1 cellular context compared by ENCODE assay signal in the genomic region with DNA sequence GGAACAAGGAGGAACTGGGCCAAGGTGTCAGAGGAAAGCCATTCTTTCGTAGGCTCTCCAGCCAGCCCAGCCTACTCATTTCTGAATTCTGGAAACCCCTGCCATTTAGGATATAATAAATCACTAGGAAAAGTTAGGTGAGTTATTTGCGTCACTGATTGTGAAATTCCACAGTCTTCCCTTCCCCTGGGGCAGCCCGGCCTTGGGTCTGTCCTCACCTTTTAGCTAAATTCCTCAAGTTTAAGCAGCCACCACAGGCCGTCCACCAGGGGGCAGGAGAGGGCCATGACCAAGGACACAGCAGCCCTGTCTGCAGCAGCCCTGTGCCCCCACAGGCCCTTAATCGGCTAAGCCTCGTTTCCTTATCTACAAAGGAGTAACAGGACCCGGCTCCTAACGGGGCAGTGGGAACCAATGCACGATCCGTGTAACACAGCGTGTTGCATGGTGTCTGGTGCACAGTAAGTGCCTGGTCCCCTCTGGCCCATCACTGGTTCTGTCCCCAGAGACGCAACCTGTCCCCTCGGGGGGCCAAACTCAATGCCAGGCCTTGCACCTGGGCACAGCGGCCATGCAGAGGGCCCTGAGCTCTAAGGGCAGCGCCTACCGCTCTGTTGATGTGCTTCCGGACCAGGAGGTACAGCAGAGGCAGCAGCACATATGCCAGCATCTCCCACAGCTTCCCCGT.
A peak's percentile ranks its signal among the peaks of the same experiment; 100 is the strongest.
TF ChIP-seq lines count a peak whose summit lies in the region.

No MANE protein-coding gene starts in this region.

TF ChIP-seq in GM12878, 131 proteins besides CTCF, POLR2A, EP300 and RAD21 (continued from another document):
- TF ChIP-seq, protein P1, sequence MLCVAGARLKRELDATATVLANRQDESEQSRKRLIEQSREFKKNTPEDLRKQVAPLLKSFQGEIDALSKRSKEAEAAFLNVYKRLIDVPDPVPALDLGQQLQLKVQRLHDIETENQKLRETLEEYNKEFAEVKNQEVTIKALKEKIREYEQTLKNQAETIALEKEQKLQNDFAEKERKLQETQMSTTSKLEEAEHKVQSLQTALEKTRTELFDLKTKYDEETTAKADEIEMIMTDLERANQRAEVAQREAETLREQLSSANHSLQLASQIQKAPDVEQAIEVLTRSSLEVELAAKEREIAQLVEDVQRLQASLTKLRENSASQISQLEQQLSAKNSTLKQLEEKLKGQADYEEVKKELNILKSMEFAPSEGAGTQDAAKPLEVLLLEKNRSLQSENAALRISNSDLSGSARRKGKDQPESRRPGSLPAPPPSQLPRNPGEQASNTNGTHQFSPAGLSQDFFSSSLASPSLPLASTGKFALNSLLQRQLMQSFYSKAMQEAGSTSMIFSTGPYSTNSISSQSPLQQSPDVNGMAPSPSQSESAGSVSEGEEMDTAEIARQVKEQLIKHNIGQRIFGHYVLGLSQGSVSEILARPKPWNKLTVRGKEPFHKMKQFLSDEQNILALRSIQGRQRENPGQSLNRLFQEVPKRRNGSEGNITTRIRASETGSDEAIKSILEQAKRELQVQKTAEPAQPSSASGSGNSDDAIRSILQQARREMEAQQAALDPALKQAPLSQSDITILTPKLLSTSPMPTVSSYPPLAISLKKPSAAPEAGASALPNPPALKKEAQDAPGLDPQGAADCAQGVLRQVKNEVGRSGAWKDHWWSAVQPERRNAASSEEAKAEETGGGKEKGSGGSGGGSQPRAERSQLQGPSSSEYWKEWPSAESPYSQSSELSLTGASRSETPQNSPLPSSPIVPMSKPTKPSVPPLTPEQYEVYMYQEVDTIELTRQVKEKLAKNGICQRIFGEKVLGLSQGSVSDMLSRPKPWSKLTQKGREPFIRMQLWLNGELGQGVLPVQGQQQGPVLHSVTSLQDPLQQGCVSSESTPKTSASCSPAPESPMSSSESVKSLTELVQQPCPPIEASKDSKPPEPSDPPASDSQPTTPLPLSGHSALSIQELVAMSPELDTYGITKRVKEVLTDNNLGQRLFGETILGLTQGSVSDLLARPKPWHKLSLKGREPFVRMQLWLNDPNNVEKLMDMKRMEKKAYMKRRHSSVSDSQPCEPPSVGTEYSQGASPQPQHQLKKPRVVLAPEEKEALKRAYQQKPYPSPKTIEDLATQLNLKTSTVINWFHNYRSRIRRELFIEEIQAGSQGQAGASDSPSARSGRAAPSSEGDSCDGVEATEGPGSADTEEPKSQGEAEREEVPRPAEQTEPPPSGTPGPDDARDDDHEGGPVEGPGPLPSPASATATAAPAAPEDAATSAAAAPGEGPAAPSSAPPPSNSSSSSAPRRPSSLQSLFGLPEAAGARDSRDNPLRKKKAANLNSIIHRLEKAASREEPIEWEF (IDR thresholded peaks at IDR 0.05; ENCODE audit: insufficient replicate concordance, low read depth, low read length), result no peak
- TF ChIP-seq SUZ12 (IDR thresholded peaks at IDR 0.05; ENCODE audit: unreplicated experiment) (no peak), NR2C2 (IDR thresholded peaks at IDR 0.05; ENCODE audit: borderline replicate concordance, control insufficient read depth, insufficient read length, low read depth) (no peak), NFIC (IDR thresholded peaks at IDR 0.05; ENCODE audit: low read depth, low read length) (no peak), NRF1 (conservative IDR thresholded peaks at IDR 0.05; ENCODE audit: low read depth, low read length) (no peak), JUND (IDR thresholded peaks at IDR 0.05; ENCODE audit: low read depth, low read length) (no peak), POLR2AphosphoS2 (IDR thresholded peaks at IDR 0.05; ENCODE audit: low read depth, low read length) (no peak), YBX1 (IDR thresholded peaks at IDR 0.05) (no peak), SMARCA5 (IDR thresholded peaks at IDR 0.05) (peak; percentile 52; the same call in 1 of the 2 replicates), SMAD5 (IDR thresholded peaks at IDR 0.05; ENCODE audit: low read depth) (no peak), FOS (IDR thresholded peaks at IDR 0.05; ENCODE audit: borderline replicate concordance, extremely low read depth, insufficient read length) (no peak), SPI1 (IDR thresholded peaks at IDR 0.05; ENCODE audit: borderline replicate concordance, insufficient read depth, low read depth, low read length) (no peak), HDGF (IDR thresholded peaks at IDR 0.05) (peak; percentile 38; the same call in 1 of the 2 replicates), POU2F2 (IDR thresholded peaks at IDR 0.05; ENCODE audit: borderline replicate concordance, low read depth, low read length) (0 out of 3 replicates have a peak, but pooled peaks have one; percentile 33), GABPA (IDR thresholded peaks at IDR 0.05; ENCODE audit: low read depth) (no peak), HCFC1 (IDR thresholded peaks at IDR 0.05; ENCODE audit: low read length) (no peak; the same call in 1 of the 2 replicates), ZSCAN29 (IDR thresholded peaks at IDR 0.05) (no peak), CHD4 (IDR thresholded peaks at IDR 0.05) (no peak), WRNIP1 (IDR thresholded peaks at IDR 0.05; ENCODE audit: borderline replicate concordance, low read depth, low read length) (no peak), CHD2 (IDR thresholded peaks at IDR 0.05; ENCODE audit: borderline replicate concordance, low read depth, low read length) (no peak), NBN (IDR thresholded peaks at IDR 0.05) (no peak), YY1 (IDR thresholded peaks at IDR 0.05; ENCODE audit: low read depth, low read length) (peak; percentile 74), SRF (IDR thresholded peaks at IDR 0.05; ENCODE audit: low read depth in 2 of 2, low read length in 2 of 2) (no peak), SIN3A (IDR thresholded peaks at IDR 0.05; ENCODE audit: low read depth, low read length) (no peak), ZNF622 (IDR thresholded peaks at IDR 0.05) (no peak), CEBPB (IDR thresholded peaks at IDR 0.05; ENCODE audit: borderline replicate concordance in 1 of 2, low read depth in 2 of 2, low read length in 2 of 2) (no peak)
- TF ChIP-seq, protein P2, sequence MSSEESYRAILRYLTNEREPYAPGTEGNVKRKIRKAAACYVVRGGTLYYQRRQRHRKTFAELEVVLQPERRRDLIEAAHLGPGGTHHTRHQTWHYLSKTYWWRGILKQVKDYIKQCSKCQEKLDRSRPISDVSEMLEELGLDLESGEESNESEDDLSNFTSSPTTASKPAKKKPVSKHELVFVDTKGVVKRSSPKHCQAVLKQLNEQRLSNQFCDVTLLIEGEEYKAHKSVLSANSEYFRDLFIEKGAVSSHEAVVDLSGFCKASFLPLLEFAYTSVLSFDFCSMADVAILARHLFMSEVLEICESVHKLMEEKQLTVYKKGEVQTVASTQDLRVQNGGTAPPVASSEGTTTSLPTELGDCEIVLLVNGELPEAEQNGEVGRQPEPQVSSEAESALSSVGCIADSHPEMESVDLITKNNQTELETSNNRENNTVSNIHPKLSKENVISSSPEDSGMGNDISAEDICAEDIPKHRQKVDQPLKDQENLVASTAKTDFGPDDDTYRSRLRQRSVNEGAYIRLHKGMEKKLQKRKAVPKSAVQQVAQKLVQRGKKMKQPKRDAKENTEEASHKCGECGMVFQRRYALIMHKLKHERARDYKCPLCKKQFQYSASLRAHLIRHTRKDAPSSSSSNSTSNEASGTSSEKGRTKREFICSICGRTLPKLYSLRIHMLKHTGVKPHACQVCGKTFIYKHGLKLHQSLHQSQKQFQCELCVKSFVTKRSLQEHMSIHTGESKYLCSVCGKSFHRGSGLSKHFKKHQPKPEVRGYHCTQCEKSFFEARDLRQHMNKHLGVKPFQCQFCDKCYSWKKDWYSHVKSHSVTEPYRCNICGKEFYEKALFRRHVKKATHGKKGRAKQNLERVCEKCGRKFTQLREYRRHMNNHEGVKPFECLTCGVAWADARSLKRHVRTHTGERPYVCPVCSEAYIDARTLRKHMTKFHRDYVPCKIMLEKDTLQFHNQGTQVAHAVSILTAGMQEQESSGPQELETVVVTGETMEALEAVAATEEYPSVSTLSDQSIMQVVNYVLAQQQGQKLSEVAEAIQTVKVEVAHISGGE (CRISPR knock-in tag; IDR thresholded peaks at IDR 0.05), result no peak
- TF ChIP-seq, protein P3, sequence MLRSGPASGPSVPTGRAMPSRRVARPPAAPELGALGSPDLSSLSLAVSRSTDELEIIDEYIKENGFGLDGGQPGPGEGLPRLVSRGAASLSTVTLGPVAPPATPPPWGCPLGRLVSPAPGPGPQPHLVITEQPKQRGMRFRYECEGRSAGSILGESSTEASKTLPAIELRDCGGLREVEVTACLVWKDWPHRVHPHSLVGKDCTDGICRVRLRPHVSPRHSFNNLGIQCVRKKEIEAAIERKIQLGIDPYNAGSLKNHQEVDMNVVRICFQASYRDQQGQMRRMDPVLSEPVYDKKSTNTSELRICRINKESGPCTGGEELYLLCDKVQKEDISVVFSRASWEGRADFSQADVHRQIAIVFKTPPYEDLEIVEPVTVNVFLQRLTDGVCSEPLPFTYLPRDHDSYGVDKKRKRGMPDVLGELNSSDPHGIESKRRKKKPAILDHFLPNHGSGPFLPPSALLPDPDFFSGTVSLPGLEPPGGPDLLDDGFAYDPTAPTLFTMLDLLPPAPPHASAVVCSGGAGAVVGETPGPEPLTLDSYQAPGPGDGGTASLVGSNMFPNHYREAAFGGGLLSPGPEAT (IDR thresholded peaks at IDR 0.05; ENCODE audit: low read depth), result no peak
- TF ChIP-seq, protein P4, sequence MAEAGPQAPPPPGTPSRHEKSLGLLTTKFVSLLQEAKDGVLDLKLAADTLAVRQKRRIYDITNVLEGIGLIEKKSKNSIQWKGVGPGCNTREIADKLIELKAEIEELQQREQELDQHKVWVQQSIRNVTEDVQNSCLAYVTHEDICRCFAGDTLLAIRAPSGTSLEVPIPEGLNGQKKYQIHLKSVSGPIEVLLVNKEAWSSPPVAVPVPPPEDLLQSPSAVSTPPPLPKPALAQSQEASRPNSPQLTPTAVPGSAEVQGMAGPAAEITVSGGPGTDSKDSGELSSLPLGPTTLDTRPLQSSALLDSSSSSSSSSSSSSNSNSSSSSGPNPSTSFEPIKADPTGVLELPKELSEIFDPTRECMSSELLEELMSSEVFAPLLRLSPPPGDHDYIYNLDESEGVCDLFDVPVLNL (IDR thresholded peaks at IDR 0.05; ENCODE audit: low read depth, low read length), result no peak
- TF ChIP-seq, protein P5, sequence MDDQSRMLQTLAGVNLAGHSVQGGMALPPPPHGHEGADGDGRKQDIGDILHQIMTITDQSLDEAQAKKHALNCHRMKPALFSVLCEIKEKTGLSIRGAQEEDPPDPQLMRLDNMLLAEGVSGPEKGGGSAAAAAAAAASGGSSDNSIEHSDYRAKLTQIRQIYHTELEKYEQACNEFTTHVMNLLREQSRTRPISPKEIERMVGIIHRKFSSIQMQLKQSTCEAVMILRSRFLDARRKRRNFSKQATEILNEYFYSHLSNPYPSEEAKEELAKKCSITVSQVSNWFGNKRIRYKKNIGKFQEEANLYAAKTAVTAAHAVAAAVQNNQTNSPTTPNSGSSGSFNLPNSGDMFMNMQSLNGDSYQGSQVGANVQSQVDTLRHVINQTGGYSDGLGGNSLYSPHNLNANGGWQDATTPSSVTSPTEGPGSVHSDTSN (IDR thresholded peaks at IDR 0.05; ENCODE audit: insufficient replicate concordance, low read depth, low read length), result no peak
- TF ChIP-seq, protein P6, sequence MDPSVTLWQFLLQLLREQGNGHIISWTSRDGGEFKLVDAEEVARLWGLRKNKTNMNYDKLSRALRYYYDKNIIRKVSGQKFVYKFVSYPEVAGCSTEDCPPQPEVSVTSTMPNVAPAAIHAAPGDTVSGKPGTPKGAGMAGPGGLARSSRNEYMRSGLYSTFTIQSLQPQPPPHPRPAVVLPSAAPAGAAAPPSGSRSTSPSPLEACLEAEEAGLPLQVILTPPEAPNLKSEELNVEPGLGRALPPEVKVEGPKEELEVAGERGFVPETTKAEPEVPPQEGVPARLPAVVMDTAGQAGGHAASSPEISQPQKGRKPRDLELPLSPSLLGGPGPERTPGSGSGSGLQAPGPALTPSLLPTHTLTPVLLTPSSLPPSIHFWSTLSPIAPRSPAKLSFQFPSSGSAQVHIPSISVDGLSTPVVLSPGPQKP (IDR thresholded peaks at IDR 0.05; ENCODE audit: low read depth, low read length), result no peak
TF ChIP-seq in GM12878: peak in this region for 16.
